Comparison of ENCODE assay signal across 1 cellular context in the genomic region with DNA sequence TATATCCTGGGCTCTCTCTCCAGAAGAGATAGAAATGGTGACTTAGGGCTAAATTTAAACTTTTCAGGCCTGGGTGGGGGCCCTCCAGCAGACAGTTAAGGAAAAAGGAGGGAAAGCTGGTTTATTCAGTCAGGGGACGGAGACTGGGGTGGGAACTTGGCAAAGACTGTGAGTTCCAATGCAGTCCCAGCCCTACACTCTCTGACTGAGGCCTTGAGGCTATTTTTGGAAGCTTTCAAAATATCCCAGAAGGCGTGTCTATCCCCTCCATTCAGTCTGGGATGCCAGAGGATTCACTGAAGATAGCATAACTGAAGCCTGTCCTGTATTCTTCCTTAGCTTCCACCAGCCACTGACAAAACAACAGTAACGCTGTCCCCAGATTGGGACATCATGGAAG.
TF ChIP-seq lines count a peak whose summit lies in the region.

No MANE protein-coding gene starts in this region.

TF ChIP-seq in IMR-90, 13 proteins besides CTCF, POLR2A, EP300 and RAD21:
- TF ChIP-seq MAZ (IDR thresholded peaks at IDR 0.05; ENCODE audit: borderline replicate concordance, low read depth, low read length), result no peak
- TF ChIP-seq FOS (IDR thresholded peaks at IDR 0.05; ENCODE audit: low read depth, low read length), result no peak
- no peak for TF ChIP-seq RFX5 (IDR thresholded peaks at IDR 0.05; ENCODE audit: low read depth, low read length)
- TF ChIP-seq BHLHE40 (IDR thresholded peaks at IDR 0.05; ENCODE audit: low read depth, low read length), result no peak
- TF ChIP-seq CHD1 (IDR thresholded peaks at IDR 0.05; ENCODE audit: low read depth, low read length), result no peak
- no peak for TF ChIP-seq MXI1 (IDR thresholded peaks at IDR 0.05; ENCODE audit: borderline replicate concordance, low read depth, low read length)
- no peak for TF ChIP-seq SMC3 (IDR thresholded peaks at IDR 0.05; ENCODE audit: low read depth, low read length)
- no peak for TF ChIP-seq MAFK (IDR thresholded peaks at IDR 0.05; ENCODE audit: low read depth, low read length)
- TF ChIP-seq NFE2L2 (IDR thresholded peaks at IDR 0.05; ENCODE audit: low read depth, low read length), result no peak
- TF ChIP-seq CEBPB (IDR thresholded peaks at IDR 0.05; ENCODE audit: low read depth, low read length), result no peak
- TF ChIP-seq ELK1 (IDR thresholded peaks at IDR 0.05; ENCODE audit: borderline replicate concordance, low read depth, low read length), result no peak
- no peak for TF ChIP-seq RCOR1 (IDR thresholded peaks at IDR 0.05; ENCODE audit: insufficient replicate concordance, low read length)
- TF ChIP-seq USF2 (IDR thresholded peaks at IDR 0.05; ENCODE audit: low read depth, low read length), result no peak
